ENCODE assay signal across 8 cellular contexts in the genomic region with DNA sequence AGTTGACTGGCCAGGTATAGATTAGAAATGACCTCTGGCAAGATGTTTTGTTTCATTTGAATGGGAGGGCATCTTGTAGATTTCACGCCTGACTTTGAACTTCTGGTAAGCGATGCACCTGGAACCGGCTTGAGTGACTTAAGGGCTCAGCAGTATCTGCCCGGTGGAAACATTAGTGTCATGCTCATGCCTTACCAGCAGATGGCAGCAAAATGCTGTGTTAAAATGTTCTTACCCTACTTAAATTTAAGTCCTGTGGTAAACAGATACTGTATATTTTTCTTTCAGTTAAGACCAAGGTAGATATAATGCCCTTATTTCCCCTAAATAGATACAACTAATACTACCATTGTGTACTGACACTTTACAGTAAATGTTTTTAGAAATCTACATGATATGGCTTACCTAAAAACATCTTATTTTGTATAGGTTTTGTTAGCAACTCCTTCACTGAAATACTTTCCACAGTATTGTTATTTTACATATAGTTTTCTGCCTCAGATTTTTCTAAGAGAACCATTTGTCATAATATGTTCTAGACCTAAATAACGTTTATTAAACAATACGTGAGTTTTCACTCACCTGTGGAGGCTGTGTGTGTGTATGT. TPM values are rescaled to one million over a fixed set of nuclear protein-coding genes. Genes with fewer than 3 reads are reported as not detected.
DNase-seq lines count a peak whose midpoint lies in the region; ATAC-seq, FAIRE-seq and TF ChIP-seq lines count a peak whose summit lies in the region.

No MANE protein-coding gene starts in this region.

- H3K4me1 ChIP-seq in HepG2 (ENCODE audit: insufficient read depth, low read length) = no peaks in the 10 kb centered on the region

- H3K4me2 ChIP-seq in HepG2 (ENCODE audit: low read depth, low read length) = no peak overlapping the region

- peak; percentile 56 for DNase-seq in AG04450 (ENCODE audit: low read depth, low spot score)
- DNase-seq in NCI-H226 = peak; percentile 49
- DNase-seq in activated CD4-positive, alpha-beta T cell treated with anti-CD3 and anti-CD28 coated beads for 24 hours (ENCODE audit: low read depth in 2 of 2) = peak; percentile 39 to 47
- DNase-seq in chondrocyte (ENCODE audit: low spot score) = no peak
- DNase-seq in HepG2 (ENCODE audit: low spot score) = peak; percentile 48
- DNase-seq in stimulated activated CD4-positive, alpha-beta T cell treated with anti-CD3 and anti-CD28 coated beads, TNF-alpha, amount 100 ng/mL, for 24 hours (ENCODE audit: low read depth in 3 of 3) = peak; percentile 33 to 70 (median 46)

- TF ChIP-seq POLR2A in HepG2 (IDR thresholded peaks at IDR 0.05; ENCODE audit: insufficient read depth in 1 of 2, low read depth in 2 of 2, low read length in 2 of 2) = no peak

- in situ Hi-C loops in HepG2 (cut with HindIII; ENCODE audit: extremely low pct_ligation_motif_present, low pct_unique_long_range_greater_than_20kb) = no loop called here

- peaks cover 6% of the 10 kb centered on the region for H3K36me3 Mint-ChIP-seq in chondrocyte (ENCODE audit: low read depth)

- ATAC-seq in GM18511 (IDR thresholded peaks at IDR 0.05; ENCODE audit: unreplicated experiment) = peak; percentile 93
- ATAC-seq in HG03097 (IDR thresholded peaks at IDR 0.05; ENCODE audit: low FRiP score, unreplicated experiment) = peak; percentile 49
- ATAC-seq in HepG2 = peak; percentile 84

- H3K4me1 Mint-ChIP-seq in chondrocyte (ENCODE audit: low read depth) = no peaks in the 10 kb centered on the region

- no peak for TF ChIP-seq EP300 in HepG2 (IDR thresholded peaks at IDR 0.05; ENCODE audit: low read depth in 2 of 2, low read length in 2 of 2)
- TF ChIP-seq EP300 in HepG2 (CRISPR knock-in tag; IDR thresholded peaks at IDR 0.05; ENCODE audit: borderline replicate concordance) = no peak

- no peaks in the 10 kb centered on the region for H3K9me3 ChIP-seq in AG04450 (ENCODE audit: control insufficient read depth, insufficient read depth, low read length)
- no peaks in the 10 kb centered on the region for H3K9me3 ChIP-seq in HepG2 (ENCODE audit: low read length)

- H4K20me1 ChIP-seq in HepG2 (ENCODE audit: insufficient read depth, low read length) = peaks cover 3% of the 10 kb centered on the region

- no peak overlapping the region for H3K27ac ChIP-seq in AG04450 (ENCODE audit: low read depth, low read length)
- no peak overlapping the region for H3K27ac ChIP-seq in HepG2 (ENCODE audit: extremely low read length, insufficient read depth, low read length)

- H3K4me3 ChIP-seq in AG04450 (ENCODE audit: low read depth, low read length) (no peak overlapping the region), HepG2 (replicated peaks in 1 of 3; ENCODE audit: insufficient read depth in 1 of 3, low read depth in 2 of 3, low read length in 3 of 3) (no peak overlapping the region)

- TF ChIP-seq RAD21 in HepG2 (CRISPR knock-in tag; IDR thresholded peaks at IDR 0.05) = peak; percentile 71

- POLR2A ChIA-PET in AG04450 (lab: Yijun Ruan, JAX) (no interaction called here), HepG2 (lab: Yijun Ruan, JAX) (no interaction called here)

- TF ChIP-seq CTCF in AG04450 (IDR thresholded peaks at IDR 0.05; ENCODE audit: low read depth, low read length) (peak; percentile 78), chondrocyte (IDR thresholded peaks at IDR 0.05) (peak; percentile 93), HepG2 (CRISPR knock-in tag; IDR thresholded peaks at IDR 0.05) (peak; percentile 79)

- FAIRE-seq in HepG2 (lab: Jason Lieb, UNC) = peak; percentile 48

- intact Hi-C loops in HepG2 (cut with micrococcal nuclease; ENCODE audit: unreplicated experiment) = loop anchor here (1.0 kb wide), 2 partner anchors 245 to 379 kb away; no protein-coding TSS in a partner anchor

- CTCF ChIA-PET in AG04450 (lab: Charles Lee) (interaction anchor here (1.1 to 1.5 kb wide), 8 partner anchors 12 to 380 kb away, joined by 3 to 44 read pairs (median 4); no protein-coding TSS in a partner anchor), HepG2 (lab: Yijun Ruan, JAX; ENCODE audit: low intra/inter-chr PET ratio, low total read pairs) (interaction anchor here (1.0 to 2.2 kb wide), 4 partner anchors 23 to 380 kb away, joined by 3 to 23 read pairs (median 10); no protein-coding TSS in a partner anchor)

- 60% methylated on average over 6 of the region's 6 CpGs for WGBS in HepG2 (ENCODE audit: low lambda C conversion rate)

- no TSS peak for BruUV-seq in HepG2 (replicated peaks; lab: Mats Ljungman, UMichigan)

- H3K4me3 Mint-ChIP-seq in chondrocyte (ENCODE audit: unreplicated experiment) = no peak overlapping the region

- no peaks in the 10 kb centered on the region for H3K9me3 Mint-ChIP-seq in chondrocyte (ENCODE audit: low read depth)

- peaks cover 5% of the 10 kb centered on the region for H3K79me2 ChIP-seq in HepG2 (ENCODE audit: insufficient read depth, low read length)

- H3K27ac Mint-ChIP-seq in chondrocyte (ENCODE audit: unreplicated experiment) = no peak overlapping the region

- peaks cover 9 to 38% of the 10 kb centered on the region in 2 experiments; a peak in 4 of 5 replicates for H3K36me3 ChIP-seq in HepG2 (replicated peaks in 1 of 2; ENCODE audit: control insufficient read depth in 1 of 2, insufficient read depth in 2 of 2, low read length in 2 of 2)

- no peaks in the 10 kb centered on the region for H3K27me3 ChIP-seq in AG04450 (ENCODE audit: control insufficient read depth, insufficient read depth, low read length)
- no peaks in the 10 kb centered on the region for H3K27me3 ChIP-seq in HepG2 (ENCODE audit: control insufficient read depth in 1 of 2, insufficient read depth in 2 of 2, low read length in 2 of 2)

- no peak overlapping the region for H3K9ac ChIP-seq in HepG2 (ENCODE audit: insufficient read depth, low read depth, low read length)

- H3K27me3 Mint-ChIP-seq in chondrocyte (ENCODE audit: low read depth) = no peaks in the 10 kb centered on the region

- no peak overlapping the region for H2AFZ ChIP-seq in HepG2 (ENCODE audit: low read length)

TF ChIP-seq in HepG2, 621 proteins besides CTCF, POLR2A, EP300 and RAD21 (continues in another document):
- TF ChIP-seq STAG1 (CRISPR knock-in tag; IDR thresholded peaks at IDR 0.05) = peak; percentile 80
- TF ChIP-seq SMC3 (IDR thresholded peaks at IDR 0.05; ENCODE audit: low read length) = peak; percentile 69

RNA-seq across cellular contexts. Expression of a gene that starts 25.5 kb away (rescaled TPM):
- 12.2 and 13.4 TPM in 2 replicates for polyA plus RNA-seq in AG04450 (2011; rRNA removed)
- polyA minus RNA-seq in AG04450 (2011; rRNA and poly(A)+ RNA removed) = 25.0 and 29.5 TPM in 2 replicates
- total RNA-seq in chondrocyte = 10.8 to 13.1 TPM (median 12.2 TPM) in 3 replicates
- total RNA-seq in HepG2 (2016; rRNA removed; fragmentation: Illumina TruSeq; extraction: Trizol) = 12.1 and 15.2 TPM in 2 replicates
- 3.5 and 3.6 TPM in 2 replicates for total RNA-seq in HepG2 (2016; cell fraction: cytosol; rRNA removed; fragmentation: Illumina TruSeq; extraction: Trizol; ENCODE audit: low read depth)
- 12.5 and 13.8 TPM in 2 replicates for total RNA-seq in HepG2 (2016; cell fraction: insoluble cytoplasmic fraction; rRNA removed; fragmentation: Illumina TruSeq; extraction: Trizol)
- 7.2 and 7.8 TPM in 2 replicates for total RNA-seq in HepG2 (2016; cell fraction: membrane; rRNA removed; fragmentation: Illumina TruSeq; extraction: Trizol)
- 13.1 and 13.4 TPM in 2 replicates for total RNA-seq in HepG2 (2016; cell fraction: nucleus; rRNA removed; fragmentation: Illumina TruSeq; extraction: Trizol)
- 7.7 and 8.3 TPM in 2 replicates for polyA plus RNA-seq in HepG2 (2011; rRNA removed)
- 6.0 and 6.7 TPM in 2 replicates for polyA plus RNA-seq in HepG2 (2011; cell fraction: cytosol; rRNA removed)
- polyA plus RNA-seq in HepG2 (2011; cell fraction: nucleus; rRNA removed) = 6.9 and 7.6 TPM in 2 replicates
- 5.3 and 5.7 TPM in 2 replicates for polyA plus RNA-seq in HepG2 (2012)
- polyA plus RNA-seq in HepG2 (2016; cell fraction: cytosol; fragmentation: Illumina TruSeq; extraction: Trizol; ENCODE audit: low read depth) = 0.51 and 0.92 TPM in 2 replicates
- polyA plus RNA-seq in HepG2 (2016; cell fraction: insoluble cytoplasmic fraction; fragmentation: Illumina TruSeq; extraction: Trizol; ENCODE audit: low read depth) = 10.5 and 11.4 TPM in 2 replicates
- 2.8 and 3.0 TPM in 2 replicates for polyA plus RNA-seq in HepG2 (2016; cell fraction: membrane; fragmentation: Illumina TruSeq; extraction: Trizol; ENCODE audit: low read depth)
- polyA plus RNA-seq in HepG2 (2016; cell fraction: nucleus; fragmentation: Illumina TruSeq; extraction: Trizol; ENCODE audit: insufficient read depth, low read depth) = 12.7 and 13.0 TPM in 2 replicates
- 14.1 and 28.8 TPM in 2 replicates for polyA minus RNA-seq in HepG2 (2011; rRNA and poly(A)+ RNA removed; ENCODE audit: low replicate concordance)
- polyA minus RNA-seq in HepG2 (2011; cell fraction: cytosol; rRNA and poly(A)+ RNA removed) = 8.4 and 10.1 TPM in 2 replicates
- 25.6 and 30.2 TPM in 2 replicates for polyA minus RNA-seq in HepG2 (2011; cell fraction: nucleus; rRNA and poly(A)+ RNA removed)

RNA-seq across cellular contexts. Expression of a gene that starts 25.9 kb away (rescaled TPM):
- polyA plus RNA-seq in AG04450 (2011; rRNA removed) (8.1 and 12.6 TPM in 2 replicates), HepG2 (2011; rRNA removed) (9.8 and 10.0 TPM in 2 replicates)
- 7.2 and 11.9 TPM in 2 replicates for polyA minus RNA-seq in AG04450 (2011; rRNA and poly(A)+ RNA removed)
- total RNA-seq in chondrocyte (7.2 to 15.7 TPM (median 9.3 TPM) in 3 replicates), HepG2 (2016; rRNA removed; fragmentation: Illumina TruSeq; extraction: Trizol) (9.6 and 10.4 TPM in 2 replicates)
- 3.5 and 5.2 TPM in 2 replicates for total RNA-seq in HepG2 (2016; cell fraction: cytosol; rRNA removed; fragmentation: Illumina TruSeq; extraction: Trizol; ENCODE audit: low read depth)
- 9.2 and 9.9 TPM in 2 replicates for total RNA-seq in HepG2 (2016; cell fraction: insoluble cytoplasmic fraction; rRNA removed; fragmentation: Illumina TruSeq; extraction: Trizol)
- 3.2 and 5.2 TPM in 2 replicates for total RNA-seq in HepG2 (2016; cell fraction: membrane; rRNA removed; fragmentation: Illumina TruSeq; extraction: Trizol)
- total RNA-seq in HepG2 (2016; cell fraction: nucleus; rRNA removed; fragmentation: Illumina TruSeq; extraction: Trizol) = 24.6 and 32.3 TPM in 2 replicates
- polyA plus RNA-seq in HepG2 (2011; cell fraction: cytosol; rRNA removed) = 1.6 and 3.0 TPM in 2 replicates
- 13.4 and 14.4 TPM in 2 replicates for polyA plus RNA-seq in HepG2 (2011; cell fraction: nucleus; rRNA removed)
- polyA plus RNA-seq in HepG2 (2012) = 3.9 and 4.8 TPM in 2 replicates
- polyA plus RNA-seq in HepG2 (2016; cell fraction: cytosol; fragmentation: Illumina TruSeq; extraction: Trizol; ENCODE audit: low read depth) = 0.54 and 1.7 TPM in 2 replicates
- 6.5 and 7.2 TPM in 2 replicates for polyA plus RNA-seq in HepG2 (2016; cell fraction: insoluble cytoplasmic fraction; fragmentation: Illumina TruSeq; extraction: Trizol; ENCODE audit: low read depth)
- polyA plus RNA-seq in HepG2 (2016; cell fraction: membrane; fragmentation: Illumina TruSeq; extraction: Trizol; ENCODE audit: low read depth) = 2.4 and 3.1 TPM in 2 replicates
- 38.7 and 40.0 TPM in 2 replicates for polyA plus RNA-seq in HepG2 (2016; cell fraction: nucleus; fragmentation: Illumina TruSeq; extraction: Trizol; ENCODE audit: insufficient read depth, low read depth)
- 13.1 and 33.6 TPM in 2 replicates for polyA minus RNA-seq in HepG2 (2011; rRNA and poly(A)+ RNA removed; ENCODE audit: low replicate concordance)
- 1.3 and 3.7 TPM in 2 replicates for polyA minus RNA-seq in HepG2 (2011; cell fraction: cytosol; rRNA and poly(A)+ RNA removed)
- polyA minus RNA-seq in HepG2 (2011; cell fraction: nucleus; rRNA and poly(A)+ RNA removed) = 30.8 and 36.2 TPM in 2 replicates
